ENCODE assay signal across 17 cellular contexts in genomic region chr1:43345119-43345518, GRCh38. TPM values are rescaled to one million over a fixed set of nuclear protein-coding genes. Genes with fewer than 3 reads are reported as not detected.
DNase-seq lines count a peak whose midpoint lies in the region; ATAC-seq, FAIRE-seq and TF ChIP-seq lines count a peak whose summit lies in the region.
"Had no signal": no experiment of that assay in that cellular context is flagged by ENCODE, and none has a peak within 500 bp of the region (broad histone marks: within the 10 kb centered on the region; RNA-seq: fewer than 3 reads in every experiment).

No MANE protein-coding gene starts in this region.

- H3K4me3 ChIP-seq in endothelial cell of umbilical vein (replicated peaks in 1 of 3; ENCODE audit: insufficient read depth in 1 of 3, low read depth in 1 of 3, low read length in 3 of 3) = no peak overlapping the region
- no peak overlapping the region for H3K4me3 ChIP-seq in psoas muscle
- H3K4me3 ChIP-seq: MG63, suprapubic skin had no signal

- H3K27ac ChIP-seq in endothelial cell of umbilical vein (ENCODE audit: insufficient read depth, low read depth, low read length) (no peak overlapping the region), psoas muscle (peak overlapping the region; percentile 53)
- H3K27ac ChIP-seq: foreskin keratinocyte, suprapubic skin had no signal

- POLR2A ChIA-PET in endothelial cell of umbilical vein (lab: Charles Lee) = no interaction called here

- no peak for TF ChIP-seq POLR2A in endothelial cell of umbilical vein (IDR thresholded peaks at IDR 0.05; ENCODE audit: low read depth, low read length)

- 34 to 42% (median 40%) methylated on average over 2 to 3 of the region's 3 CpGs for WGBS in psoas muscle, 3 donors

- no peaks in the 10 kb centered on the region for H4K20me1 ChIP-seq in endothelial cell of umbilical vein (replicated peaks; ENCODE audit: control insufficient read depth, extremely low read depth, insufficient read depth, low read length)

- intact Hi-C loops in endothelial cell of umbilical vein (cut with micrococcal nuclease) = no loop called here
- intact Hi-C loops in psoas muscle (cut with DNase I) = no loop called here

- H3K27me3 ChIP-seq in endothelial cell of umbilical vein (ENCODE audit: control insufficient read depth in 2 of 2, insufficient read depth in 2 of 2, low read length in 2 of 2) (peaks cover 0 to 2% of the 10 kb centered on the region in 2 experiments), psoas muscle (ENCODE audit: insufficient read depth in 3 of 3, low read length in 2 of 3) (no peaks in the 10 kb centered on the region)
- H3K27me3 ChIP-seq: MG63, suprapubic skin had no signal

- peak in 3 of 4 donors; percentile 39 to 65 (median 61) for ATAC-seq in psoas muscle
- ATAC-seq: foreskin keratinocyte, natural killer cell, sciatic nerve had no signal

- no TSS peak for BruUV-seq in endothelial cell of umbilical vein (replicated peaks; lab: Mats Ljungman, UMichigan)

- no peak overlapping the region for H3K4me2 ChIP-seq in endothelial cell of umbilical vein (ENCODE audit: insufficient read depth, low read length)
- H3K4me2 ChIP-seq: SK-N-SH had no signal

- no peak for TF ChIP-seq CTCF in endothelial cell of umbilical vein (IDR thresholded peaks at IDR 0.05; ENCODE audit: extremely low read depth in 1 of 2, insufficient read depth in 1 of 2, low read depth in 1 of 2, low read length in 2 of 2)
- no peak for TF ChIP-seq CTCF in psoas muscle (IDR thresholded peaks at IDR 0.05)

- peak; percentile 46 for FAIRE-seq in endothelial cell of umbilical vein (lab: Jason Lieb, UNC)
- FAIRE-seq: islet of Langerhans had no signal

- dilution Hi-C loops in endothelial cell of umbilical vein (cut with MboI; ENCODE audit: extremely low pct_ligation_motif_present, low sequenced_read_pairs) = no loop called here

- H3K4me1 ChIP-seq in endothelial cell of umbilical vein (ENCODE audit: control insufficient read depth, extremely low read depth, insufficient read depth, low read length) = peaks cover 3% of the 10 kb centered on the region
- peaks cover 4% of the 10 kb centered on the region for H3K4me1 ChIP-seq in psoas muscle
- H3K4me1 ChIP-seq: foreskin keratinocyte had no signal

- H3K9me3 ChIP-seq in endothelial cell of umbilical vein (replicated peaks; ENCODE audit: control insufficient read depth, insufficient read depth, low read length) (no peaks in the 10 kb centered on the region), psoas muscle (no peaks in the 10 kb centered on the region)
- H3K9me3 ChIP-seq: MG63, SK-N-SH, suprapubic skin had no signal

- H3K9ac ChIP-seq in endothelial cell of umbilical vein (replicated peaks; ENCODE audit: extremely low read depth, insufficient read depth, low read length) = no peak overlapping the region
- H3K9ac ChIP-seq: SK-N-SH had no signal

- H3K9me1 ChIP-seq in endothelial cell of umbilical vein (replicated peaks; ENCODE audit: control insufficient read depth, extremely low read depth, insufficient read depth, low read length) = no peaks in the 10 kb centered on the region

- CTCF ChIA-PET in endothelial cell of umbilical vein (lab: Charles Lee) = no interaction called here

- H3K36me3 ChIP-seq in endothelial cell of umbilical vein (ENCODE audit: control insufficient read depth in 2 of 2, extremely low read depth in 1 of 2, insufficient read depth in 2 of 2, low read length in 2 of 2) (no peaks in the 10 kb centered on the region), psoas muscle (ENCODE audit: insufficient read depth in 1 of 2, low read depth in 1 of 2) (no peaks in the 10 kb centered on the region)
- H3K36me3 ChIP-seq: MG63, suprapubic skin had no signal

- DNase-seq in OCI-M1 (lab: John Stamatoyannopoulos, UW) (peak; percentile 70), endothelial cell of umbilical vein (ENCODE audit: low read depth, low spot score) (no peak), psoas muscle (no peak), inferior parietal cortex (ENCODE audit: extremely low spot score) (no peak), NCI-H2196 treated with DMSO at 0.1 percent for 48 hours (lab: John Stamatoyannopoulos, UW; ENCODE audit: unreplicated experiment) (no peak), 8988T (no peak)
- DNase-seq: activated CD4-positive, CD25-positive, alpha-beta regulatory T cell treated with anti-CD3 and anti-CD28 coated beads, Interleukin-2, amount 50 U/mL, for 72 hours; activated T-cell treated with anti-CD3 and anti-CD28 coated beads for 4 hours; foreskin keratinocyte; H9; MG63; natural killer cell; SK-N-SH had no signal

- no peak overlapping the region for H2AFZ ChIP-seq in endothelial cell of umbilical vein (ENCODE audit: low read depth, low read length)

- H3K79me2 ChIP-seq in endothelial cell of umbilical vein (ENCODE audit: control insufficient read depth, insufficient read depth, low read length) = no peaks in the 10 kb centered on the region

TF ChIP-seq in endothelial cell of umbilical vein, 7 proteins besides CTCF, POLR2A, EP300 and RAD21:
- TF ChIP-seq GATA2 (IDR thresholded peaks at IDR 0.05; ENCODE audit: insufficient read depth, insufficient read length, low read depth, low read length) = peak; percentile 46
- TF ChIP-seq EZH2 (IDR thresholded peaks at IDR 0.05; ENCODE audit: borderline replicate concordance, low read depth, low read length, severe bottlenecking) = no peak
- TF ChIP-seq FOS (IDR thresholded peaks at IDR 0.05; ENCODE audit: borderline replicate concordance, insufficient read depth, low read length) = peak; percentile 29

RNA-seq across cellular contexts. Expression of gene MPL, which starts 7.5 kb away (rescaled TPM):
- total RNA-seq in endothelial cell of umbilical vein (0.18 and 0.24 TPM in 2 replicates), psoas muscle (under 1 TPM in 1 of 4 donors, not detected in 3; 0.11 TPM)
- polyA plus RNA-seq in endothelial cell of umbilical vein (0.13 and 0.14 TPM in 2 replicates), psoas muscle (under 1 TPM in 1 of 3 donors, not detected in 2; 0.01 TPM)
- polyA plus RNA-seq in endothelial cell of umbilical vein (2011; cell fraction: cytosol; rRNA removed) = 0.03 and 0.06 TPM in 2 replicates
- polyA plus RNA-seq in endothelial cell of umbilical vein (2011; cell fraction: nucleus; rRNA removed) = 0.25 and 0.55 TPM in 2 replicates
- not detected in 2 replicates for polyA plus RNA-seq in endothelial cell of umbilical vein (2012)
- polyA minus RNA-seq in endothelial cell of umbilical vein = 0.13 and 1.6 TPM in 2 replicates
- polyA minus RNA-seq in endothelial cell of umbilical vein (2011; cell fraction: cytosol; rRNA and poly(A)+ RNA removed) = not detected
- 0.34 and 0.48 TPM in 2 replicates for polyA minus RNA-seq in endothelial cell of umbilical vein (2011; cell fraction: nucleus; rRNA and poly(A)+ RNA removed)
- total RNA-seq: foreskin keratinocyte, G401, H9, suprapubic skin had no signal
- polyA plus RNA-seq: foreskin keratinocyte, SK-N-SH had no signal

RNA-seq across cellular contexts. Expression of gene CDC20, which starts 13.7 kb away (rescaled TPM):
- total RNA-seq in endothelial cell of umbilical vein (156 and 170 TPM in 2 replicates), psoas muscle (under 1 TPM in 2 of 4 donors, not detected in 2; 0.25 to 0.36 TPM)
- polyA plus RNA-seq in endothelial cell of umbilical vein (129 and 130 TPM in 2 replicates), psoas muscle (1 to 10 TPM; 1.1 to 1.9 (median 1.6) TPM)
- 135 and 152 TPM in 2 replicates for polyA plus RNA-seq in endothelial cell of umbilical vein (2011; cell fraction: cytosol; rRNA removed)
- 95.9 and 101 TPM in 2 replicates for polyA plus RNA-seq in endothelial cell of umbilical vein (2011; cell fraction: nucleus; rRNA removed)
- polyA plus RNA-seq in endothelial cell of umbilical vein (2012) = 49.0 and 129 TPM in 2 replicates
- polyA minus RNA-seq in endothelial cell of umbilical vein = 94.7 and 131 TPM in 2 replicates
- 122 TPM for polyA minus RNA-seq in endothelial cell of umbilical vein (2011; cell fraction: cytosol; rRNA and poly(A)+ RNA removed)
- 22.4 and 25.7 TPM in 2 replicates for polyA minus RNA-seq in endothelial cell of umbilical vein (2011; cell fraction: nucleus; rRNA and poly(A)+ RNA removed)

RNA-seq across cellular contexts. Expression of gene ELOVL1, which starts 22.7 kb away (rescaled TPM):
- total RNA-seq in endothelial cell of umbilical vein = 126 and 134 TPM in 2 replicates
- polyA plus RNA-seq in endothelial cell of umbilical vein = 303 and 353 TPM in 2 replicates
- polyA plus RNA-seq in endothelial cell of umbilical vein (2011; cell fraction: cytosol; rRNA removed) = 205 and 228 TPM in 2 replicates
- polyA plus RNA-seq in endothelial cell of umbilical vein (2011; cell fraction: nucleus; rRNA removed) = 140 and 144 TPM in 2 replicates
- polyA plus RNA-seq in endothelial cell of umbilical vein (2012) = 151 and 237 TPM in 2 replicates
- polyA minus RNA-seq in endothelial cell of umbilical vein = 211 and 218 TPM in 2 replicates
- polyA minus RNA-seq in endothelial cell of umbilical vein (2011; cell fraction: cytosol; rRNA and poly(A)+ RNA removed) = 49.2 TPM
- 26.3 and 43.3 TPM in 2 replicates for polyA minus RNA-seq in endothelial cell of umbilical vein (2011; cell fraction: nucleus; rRNA and poly(A)+ RNA removed)
- total RNA-seq in psoas muscle = 10 to 100 TPM; 15.9 to 19.2 (median 17.6) TPM
- polyA plus RNA-seq in psoas muscle = 10 to 100 TPM; 28.1 to 68.1 (median 39.2) TPM

RNA-seq across cellular contexts. Expression of gene TIE1, which starts 44.3 kb away (rescaled TPM):
- 562 and 620 TPM in 2 replicates for total RNA-seq in endothelial cell of umbilical vein
- polyA plus RNA-seq in endothelial cell of umbilical vein = 531 and 629 TPM in 2 replicates
- polyA plus RNA-seq in endothelial cell of umbilical vein (2011; cell fraction: cytosol; rRNA removed) = 303 and 371 TPM in 2 replicates
- polyA plus RNA-seq in endothelial cell of umbilical vein (2011; cell fraction: nucleus; rRNA removed) = 899 and 1,112 TPM in 2 replicates
- polyA plus RNA-seq in endothelial cell of umbilical vein (2012) = 356 and 371 TPM in 2 replicates
- polyA minus RNA-seq in endothelial cell of umbilical vein = 711 and 735 TPM in 2 replicates
- polyA minus RNA-seq in endothelial cell of umbilical vein (2011; cell fraction: cytosol; rRNA and poly(A)+ RNA removed) = not detected
- 403 and 577 TPM in 2 replicates for polyA minus RNA-seq in endothelial cell of umbilical vein (2011; cell fraction: nucleus; rRNA and poly(A)+ RNA removed)
- 10 to 100 TPM in 2 of 4 donors, 1 to 10 TPM in 2; 8.2 to 29.7 (median 14.7) TPM for total RNA-seq in psoas muscle
- polyA plus RNA-seq in psoas muscle = 10 to 100 TPM in 2 of 3 donors, 1 to 10 TPM in 1; 9.2 to 19.7 (median 10.9) TPM
- total RNA-seq: foreskin keratinocyte, G401 had no signal
- polyA plus RNA-seq: foreskin keratinocyte had no signal

RNA-seq across cellular contexts. Expression of gene MED8, which starts 44.5 kb away (rescaled TPM):
- total RNA-seq in endothelial cell of umbilical vein = 41.9 and 45.6 TPM in 2 replicates
- polyA plus RNA-seq in endothelial cell of umbilical vein = 15.9 and 19.6 TPM in 2 replicates
- 29.4 and 34.4 TPM in 2 replicates for polyA plus RNA-seq in endothelial cell of umbilical vein (2011; cell fraction: cytosol; rRNA removed)
- polyA plus RNA-seq in endothelial cell of umbilical vein (2011; cell fraction: nucleus; rRNA removed) = 37.2 and 38.8 TPM in 2 replicates
- polyA plus RNA-seq in endothelial cell of umbilical vein (2012) = 38.6 and 45.6 TPM in 2 replicates
- 19.4 and 21.0 TPM in 2 replicates for polyA minus RNA-seq in endothelial cell of umbilical vein
- polyA minus RNA-seq in endothelial cell of umbilical vein (2011; cell fraction: cytosol; rRNA and poly(A)+ RNA removed) = 15.8 TPM
- 11.7 and 17.3 TPM in 2 replicates for polyA minus RNA-seq in endothelial cell of umbilical vein (2011; cell fraction: nucleus; rRNA and poly(A)+ RNA removed)
- total RNA-seq in psoas muscle = 10 to 100 TPM; 15.4 to 18.2 (median 17.2) TPM
- polyA plus RNA-seq in psoas muscle = 10 to 100 TPM; 22.3 to 44.5 (median 27.4) TPM

Comparison
In these comparisons a context has a peak if more than half of its experiments do, and no peak if none do; other contexts are left out.
1. RNA of gene CDC20, which starts 13.7 kb away (total RNA-seq): 156 to 170 TPM in endothelial cell of umbilical vein; 0.25 to 0.36 TPM in psoas muscle; every median in the first group is over 100 times any median in the second.